10 cellular contexts compared by ENCODE assay signal in genomic region chr2:115162454-115163293, GRCh38.
DNase-seq lines count a peak whose midpoint lies in the region; ATAC-seq lines count a peak whose summit lies in the region.
"Had no signal": no experiment of that assay in that cellular context is flagged by ENCODE, and none has a peak within 500 bp of the region (broad histone marks: within the 10 kb centered on the region; RNA-seq: fewer than 3 reads in every experiment).

No MANE protein-coding gene starts in this region.

- POLR2A ChIA-PET in activated CD4-positive, alpha-beta T cell treated with anti-CD3 and anti-CD28 coated beads, Interleukin-2, amount 10 ng/mL, durations not matched to agents 7 days and 5 days (lab: Charles Lee): no interaction called here

- H3K36me3 Mint-ChIP-seq in activated CD4-positive, alpha-beta T cell treated with anti-CD3 and anti-CD28 coated beads, Interleukin-2, amount 10 ng/mL, durations not matched to agents 7 days and 5 days (ENCODE audit: low read depth): no peaks in the 10 kb centered on the region
- H3K36me3 Mint-ChIP-seq in activated CD4-positive, alpha-beta T cell treated with anti-CD3 and anti-CD28 coated beads, Interleukin-2, amount 10 ng/mL, durations not matched to agents 24 days and 14 days (ENCODE audit: low read depth): no peaks in the 10 kb centered on the region

- H3K4me1 Mint-ChIP-seq in activated CD4-positive, alpha-beta T cell treated with anti-CD3 and anti-CD28 coated beads, Interleukin-2, amount 10 ng/mL, durations not matched to agents 7 days and 5 days: peaks cover 5% of the 10 kb centered on the region
- no peaks in the 10 kb centered on the region for H3K4me1 Mint-ChIP-seq in activated CD4-positive, alpha-beta T cell treated with anti-CD3 and anti-CD28 coated beads, Interleukin-2, amount 10 ng/mL, durations not matched to agents 24 days and 14 days

- peak overlapping the region; percentile 73 for H3K4me3 ChIP-seq in HAP-1

- no peak overlapping the region for H3K4me3 Mint-ChIP-seq in activated CD4-positive, alpha-beta T cell treated with anti-CD3 and anti-CD28 coated beads, Interleukin-2, amount 10 ng/mL, durations not matched to agents 7 days and 5 days
- no peak overlapping the region for H3K4me3 Mint-ChIP-seq in activated CD4-positive, alpha-beta T cell treated with anti-CD3 and anti-CD28 coated beads, Interleukin-2, amount 10 ng/mL, durations not matched to agents 24 days and 14 days
- H3K4me3 Mint-ChIP-seq: dendritic cell treated with granulocyte-macrophage colony-stimulating factor and Interleukin-4, amounts not matched to agents 40 ng/mL and 50 ng/mL, for 4 days had no signal

- no peak overlapping the region for H3K27ac Mint-ChIP-seq in activated CD4-positive, alpha-beta T cell treated with anti-CD3 and anti-CD28 coated beads, Interleukin-2, amount 10 ng/mL, durations not matched to agents 7 days and 5 days
- H3K27ac Mint-ChIP-seq in activated CD4-positive, alpha-beta T cell treated with anti-CD3 and anti-CD28 coated beads, Interleukin-2, amount 10 ng/mL, durations not matched to agents 24 days and 14 days: no peak overlapping the region
- H3K27ac Mint-ChIP-seq: dendritic cell treated with granulocyte-macrophage colony-stimulating factor and Interleukin-4, amounts not matched to agents 40 ng/mL and 50 ng/mL, for 4 days had no signal

- no peaks in the 10 kb centered on the region for H3K9me3 Mint-ChIP-seq in activated CD4-positive, alpha-beta T cell treated with anti-CD3 and anti-CD28 coated beads, Interleukin-2, amount 10 ng/mL, durations not matched to agents 7 days and 5 days
- H3K9me3 Mint-ChIP-seq in activated CD4-positive, alpha-beta T cell treated with anti-CD3 and anti-CD28 coated beads, Interleukin-2, amount 10 ng/mL, durations not matched to agents 24 days and 14 days: peaks cover 4% of the 10 kb centered on the region
- H3K9me3 Mint-ChIP-seq: dendritic cell treated with granulocyte-macrophage colony-stimulating factor and Interleukin-4, amounts not matched to agents 40 ng/mL and 50 ng/mL, for 4 days had no signal

- DNase-seq in HAP-1 (ENCODE audit: low spot score in 2 of 2): peak; percentile 29 to 56
- peak; percentile 13 for DNase-seq in OCI-M1 (lab: John Stamatoyannopoulos, UW)
- DNase-seq in iPS-NIHi7 (ENCODE audit: extremely low spot score): peak; percentile 32
- DNase-seq in sciatic nerve (ENCODE audit: low spot score): no peak
- no peak for DNase-seq in activated CD4-positive, alpha-beta T cell treated with anti-CD3 and anti-CD28 coated beads, Interleukin-2, amount 10 ng/mL, durations not matched to agents 7 days and 5 days
- DNase-seq in NCI-H526 (lab: John Stamatoyannopoulos, UW): no peak
- no peak for DNase-seq in activated CD4-positive, alpha-beta T cell treated with anti-CD3 and anti-CD28 coated beads, Interleukin-2, amount 10 ng/mL, durations not matched to agents 24 days and 14 days
- DNase-seq: activated naive CD4-positive, alpha-beta T cell treated with anti-CD3 and anti-CD28 coated beads, Interleukin-2, amount 50 U/mL, for 16 hours had no signal

- peaks cover 28% of the 10 kb centered on the region for H3K4me1 ChIP-seq in HAP-1

- peaks cover 26% of the 10 kb centered on the region for H3K27me3 Mint-ChIP-seq in activated CD4-positive, alpha-beta T cell treated with anti-CD3 and anti-CD28 coated beads, Interleukin-2, amount 10 ng/mL, durations not matched to agents 7 days and 5 days
- H3K27me3 Mint-ChIP-seq in activated CD4-positive, alpha-beta T cell treated with anti-CD3 and anti-CD28 coated beads, Interleukin-2, amount 10 ng/mL, durations not matched to agents 24 days and 14 days: peaks cover 25% of the 10 kb centered on the region

- H3K9me3 ChIP-seq in HAP-1: no peaks in the 10 kb centered on the region

- intact Hi-C loops in sciatic nerve (cut with DNase I): no loop called here
- intact Hi-C loops in activated CD4-positive, alpha-beta T cell treated with anti-CD3 and anti-CD28 coated beads, Interleukin-2, amount 10 ng/mL, durations not matched to agents 24 days and 14 days (cut with micrococcal nuclease): no loop called here

- ATAC-seq in sciatic nerve: peak; percentile 60
- ATAC-seq: naive thymus-derived CD8-positive, alpha-beta T cell had no signal

- no peaks in the 10 kb centered on the region; the same call in 1 of the 2 replicates for H3K36me3 ChIP-seq in HAP-1 (replicated peaks)

- CTCF ChIA-PET in activated CD4-positive, alpha-beta T cell treated with anti-CD3 and anti-CD28 coated beads, Interleukin-2, amount 10 ng/mL, durations not matched to agents 7 days and 5 days (lab: Charles Lee): no interaction called here

- no peaks in the 10 kb centered on the region for H3K27me3 ChIP-seq in HAP-1 (ENCODE audit: low read depth)

- in situ Hi-C loops in HAP-1 (cut with MboI; ENCODE audit: low sequenced_read_pairs): loop anchor here (10.0 to 25.0 kb wide), 2 partner anchors 208 to 425 kb away; no protein-coding TSS in a partner anchor

Comparison
In these comparisons a context has a peak if more than half of its experiments do, and no peak if none do; other contexts are left out.
1. DNase-seq: peak in HAP-1 (2 of 2), OCI-M1 (single experiment) and iPS-NIHi7 (single experiment); none in sciatic nerve (single experiment), activated CD4-positive, alpha-beta T cell treated with anti-CD3 and anti-CD28 coated beads, Interleukin-2, amount 10 ng/mL, durations not matched to agents 7 days and 5 days (single experiment), NCI-H526 (0 of 2) and activated CD4-positive, alpha-beta T cell treated with anti-CD3 and anti-CD28 coated beads, Interleukin-2, amount 10 ng/mL, durations not matched to agents 24 days and 14 days (single experiment).